ENCODE assay signal across 10 cellular contexts in genomic region chr3:151276038-151277027, GRCh38. TPM values are rescaled to one million over a fixed set of nuclear protein-coding genes. Genes with fewer than 3 reads are reported as not detected.
A peak's percentile ranks its signal among the peaks of the same experiment; 100 is the strongest.
DNase-seq lines count a peak whose midpoint lies in the region; ATAC-seq and TF ChIP-seq lines count a peak whose summit lies in the region.
"Had no signal": no experiment of that assay in that cellular context is flagged by ENCODE, and none has a peak within 500 bp of the region (broad histone marks: within the 10 kb centered on the region; RNA-seq: fewer than 3 reads in every experiment).

No MANE protein-coding gene starts in this region.

- no peak overlapping the region for H3K27ac Mint-ChIP-seq in type B pancreatic cell

- peak overlapping the region; percentile 4 for H3K4me3 ChIP-seq in rectal smooth muscle tissue (ENCODE audit: low read length)
- H3K4me3 ChIP-seq in H7 (ENCODE audit: insufficient read depth, low read depth, low read length) = no peak overlapping the region

- H3K4me3 Mint-ChIP-seq in type B pancreatic cell = no peak overlapping the region

- H3K27ac ChIP-seq in rectal smooth muscle tissue (ENCODE audit: low read depth, low read length) = no peak overlapping the region

- no peaks in the 10 kb centered on the region for H3K9me3 Mint-ChIP-seq in type B pancreatic cell

- no peaks in the 10 kb centered on the region for H3K27me3 ChIP-seq in rectal smooth muscle tissue (ENCODE audit: control insufficient read depth, insufficient read depth, low read length)
- H3K27me3 ChIP-seq in H7 (ENCODE audit: control insufficient read depth, insufficient read depth, low read length) = no peaks in the 10 kb centered on the region

- peak; percentile 45 for DNase-seq in NCI-H510A treated with DMSO at 0.1 percent for 48 hours (lab: John Stamatoyannopoulos, UW)
- no peak for DNase-seq in NCI-H510A (lab: John Stamatoyannopoulos, UW)
- DNase-seq in T-helper 22 cell (ENCODE audit: low read depth) = peak; percentile 4
- DNase-seq in posterior vena cava (ENCODE audit: low spot score) = no peak
- DNase-seq in H7 = no peak
- no peak for DNase-seq in type B pancreatic cell (ENCODE audit: extremely low spot score, unreplicated experiment)

- H3K36me3 ChIP-seq in rectal smooth muscle tissue (ENCODE audit: control insufficient read depth, insufficient read depth, low read length) = no peaks in the 10 kb centered on the region
- H3K36me3 ChIP-seq in H7 (replicated peaks; ENCODE audit: control insufficient read depth, insufficient read depth, low read length) = no peaks in the 10 kb centered on the region; the same call in 1 of the 2 replicates

- peak; percentile 66 for ATAC-seq in HG02759 (IDR thresholded peaks at IDR 0.05; ENCODE audit: unreplicated experiment)
- ATAC-seq: HCT116 had no signal

- no peaks in the 10 kb centered on the region for H3K27me3 Mint-ChIP-seq in type B pancreatic cell

- no peaks in the 10 kb centered on the region for H3K36me3 Mint-ChIP-seq in type B pancreatic cell

- TF ChIP-seq CTCF in type B pancreatic cell (conservative IDR thresholded peaks at IDR 0.05) = no peak

- H3K4me1 Mint-ChIP-seq in type B pancreatic cell (ENCODE audit: unreplicated experiment) = peaks cover 4% of the 10 kb centered on the region

- no peak overlapping the region for H3K9ac ChIP-seq in rectal smooth muscle tissue (ENCODE audit: low read length)

- H3K4me1 ChIP-seq in rectal smooth muscle tissue (ENCODE audit: control insufficient read depth, insufficient read depth, low read length) = peaks cover 7% of the 10 kb centered on the region

- intact Hi-C loops in posterior vena cava (cut with DNase I) = no loop called here

RNA-seq across cellular contexts. Expression of gene P2RY14, which starts 2.0 kb away (rescaled TPM):
- total RNA-seq in posterior vena cava (1 to 10 TPM; 1.4 to 5.3 TPM), type B pancreatic cell (ENCODE audit: low replicate concordance) (0.14 and 0.60 TPM in 2 replicates)
- not detected in 2 replicates for total RNA-seq in H7 (2014; rRNA removed; shearing (Covaris generic))
- total RNA-seq: A673 had no signal

RNA-seq across cellular contexts. Expression of gene GPR87, which starts 40.3 kb away (rescaled TPM):
- total RNA-seq in posterior vena cava (not detected), type B pancreatic cell (ENCODE audit: low replicate concordance) (5.5 and 28.9 TPM in 2 replicates)
- total RNA-seq in H7 (2014; rRNA removed; shearing (Covaris generic)) = 0.21 TPM in 1 of 2 replicates, not detected in the other
- total RNA-seq: A673 had no signal

RNA-seq across cellular contexts. Expression of gene P2RY13, which starts 53.0 kb away (rescaled TPM):
- 1 to 10 TPM; 1.4 to 2.7 TPM for total RNA-seq in posterior vena cava
- not detected in 2 replicates for total RNA-seq in H7 (2014; rRNA removed; shearing (Covaris generic))
- total RNA-seq in type B pancreatic cell (ENCODE audit: low replicate concordance) = not detected in 2 replicates
- total RNA-seq: A673 had no signal

Comparison
In these comparisons a context has a peak if more than half of its experiments do, and no peak if none do; other contexts are left out.
1. DNase-seq: peak in NCI-H510A treated with DMSO at 0.1 percent for 48 hours (single experiment) and T-helper 22 cell (single experiment); none in NCI-H510A (single experiment), posterior vena cava (single experiment), H7 (single experiment) and type B pancreatic cell (single experiment).